In the genomic region with DNA sequence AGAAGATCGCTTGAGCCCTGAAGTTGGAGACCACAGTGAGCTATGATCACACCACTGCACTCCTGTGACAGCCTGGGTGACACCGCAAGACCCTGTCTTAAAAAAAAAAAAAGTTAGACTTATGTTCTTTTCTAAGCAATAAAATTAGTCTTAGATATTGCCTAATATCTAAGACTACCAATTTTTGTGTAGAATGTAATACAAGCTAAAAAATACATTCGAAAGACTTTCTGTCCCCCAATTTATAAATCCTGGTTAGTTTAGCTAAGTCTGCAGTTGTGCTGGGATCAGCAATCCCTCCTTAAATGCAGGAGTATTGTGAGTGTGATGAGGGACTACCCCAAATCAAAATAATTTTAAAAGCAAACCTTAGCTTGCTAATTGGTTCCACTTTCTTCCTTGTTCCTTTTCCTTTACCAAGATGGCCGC, we compare ENCODE assay signal across 8 cellular contexts. TPM values are rescaled to one million over a fixed set of nuclear protein-coding genes. Genes with fewer than 3 reads are reported as not detected.
DNase-seq lines count a peak whose midpoint lies in the region; ATAC-seq and TF ChIP-seq lines count a peak whose summit lies in the region.

No MANE protein-coding gene starts in this region.

- peak overlapping the region; percentile 97 for H3K4me3 Mint-ChIP-seq in activated CD4-positive, alpha-beta T cell treated with anti-CD3 and anti-CD28 coated beads for 36 hours
- H3K4me3 Mint-ChIP-seq in activated naive CD8-positive, alpha-beta T cell treated with anti-CD3 and anti-CD28 coated beads, Interleukin-2, amount 50 U/mL, for 24 hours: peak overlapping the region; percentile 91

- intact Hi-C loops in activated CD4-positive, alpha-beta T cell treated with anti-CD3 and anti-CD28 coated beads for 36 hours (cut with DNase I, micrococcal nuclease): loop anchor here (1.0 to 10.0 kb wide), 15 partner anchors 48 to 626 kb away; partner anchors contain the start of genes BOLA3 (in 2 of the 2), DGUOK (in 2 of the 2), MOB1A (in 2 of the 2) and TPRKB (in 2 of the 2)

- peaks cover 28% of the 10 kb centered on the region for H3K36me3 Mint-ChIP-seq in activated CD4-positive, alpha-beta T cell treated with anti-CD3 and anti-CD28 coated beads for 36 hours (ENCODE audit: low read depth)
- H3K36me3 Mint-ChIP-seq in activated naive CD8-positive, alpha-beta T cell treated with anti-CD3 and anti-CD28 coated beads, Interleukin-2, amount 50 U/mL, for 24 hours (ENCODE audit: low read depth): peaks cover 20% of the 10 kb centered on the region

- H3K36me3 ChIP-seq in kidney epithelial cell (ENCODE audit: control insufficient read depth, insufficient read depth, low read length): no peaks in the 10 kb centered on the region

- peak overlapping the region; percentile 77 for H3K27ac ChIP-seq in temporal lobe (ENCODE audit: low read depth, low read length)

- POLR2A ChIA-PET in activated CD4-positive, alpha-beta T cell treated with anti-CD3 and anti-CD28 coated beads for 36 hours (lab: Charles Lee): interaction anchor here (0.6 to 1.0 kb wide), 9 partner anchors 49 to 378 kb away, joined by 3 to 5 read pairs (median 3); partner anchors contain the start of gene MOB1A

- peak overlapping the region; percentile 98 for H3K27ac Mint-ChIP-seq in activated CD4-positive, alpha-beta T cell treated with anti-CD3 and anti-CD28 coated beads for 36 hours
- H3K27ac Mint-ChIP-seq in activated naive CD8-positive, alpha-beta T cell treated with anti-CD3 and anti-CD28 coated beads, Interleukin-2, amount 50 U/mL, for 24 hours: peak overlapping the region; percentile 97

- H3K27me3 Mint-ChIP-seq in activated CD4-positive, alpha-beta T cell treated with anti-CD3 and anti-CD28 coated beads for 36 hours: no peaks in the 10 kb centered on the region
- H3K27me3 Mint-ChIP-seq in activated naive CD8-positive, alpha-beta T cell treated with anti-CD3 and anti-CD28 coated beads, Interleukin-2, amount 50 U/mL, for 24 hours: no peaks in the 10 kb centered on the region

- H3K27me3 ChIP-seq in kidney epithelial cell (ENCODE audit: control insufficient read depth, insufficient read depth, low read length): no peaks in the 10 kb centered on the region

- ATAC-seq in activated CD4-positive, alpha-beta T cell treated with anti-CD3 and anti-CD28 coated beads for 36 hours: no peak
- no peak for ATAC-seq in activated naive CD8-positive, alpha-beta T cell treated with anti-CD3 and anti-CD28 coated beads, Interleukin-2, amount 50 U/mL, for 24 hours
- ATAC-seq in HG02588 (IDR thresholded peaks at IDR 0.05; ENCODE audit: unreplicated experiment) (no peak), HG02571 (IDR thresholded peaks at IDR 0.05; ENCODE audit: unreplicated experiment) (no peak)

- no peak for DNase-seq in activated CD4-positive, alpha-beta T cell treated with anti-CD3 and anti-CD28 coated beads for 36 hours
- DNase-seq in activated CD4-positive, alpha-beta T cell treated with anti-CD3 and anti-CD28 coated beads, Interleukin-2, amount 50 U/mL, for 1 hour: no peak
- DNase-seq in activated naive CD8-positive, alpha-beta T cell treated with anti-CD3 and anti-CD28 coated beads, Interleukin-2, amount 50 U/mL, for 24 hours: no peak
- no peak for DNase-seq in kidney epithelial cell (ENCODE audit: low read depth)
- no peak for DNase-seq in nucleus accumbens (lab: John Stamatoyannopoulos, UW)

- CTCF ChIA-PET in activated CD4-positive, alpha-beta T cell treated with anti-CD3 and anti-CD28 coated beads for 36 hours (lab: Charles Lee): interaction anchor here (0.6 to 9.5 kb wide), 19 partner anchors 9 to 563 kb away, joined by 3 to 155 read pairs (median 4); partner anchors contain the start of genes BOLA3 and MOB1A

- no peak for TF ChIP-seq CTCF in kidney epithelial cell (IDR thresholded peaks at IDR 0.05; ENCODE audit: insufficient read depth, low read length, poor library complexity, severe bottlenecking)

- peak overlapping the region; percentile 26 for H3K4me3 ChIP-seq in kidney epithelial cell (ENCODE audit: low read depth, low read length)

- H3K9me3 Mint-ChIP-seq in activated CD4-positive, alpha-beta T cell treated with anti-CD3 and anti-CD28 coated beads for 36 hours (ENCODE audit: low read depth): no peaks in the 10 kb centered on the region
- H3K9me3 Mint-ChIP-seq in activated naive CD8-positive, alpha-beta T cell treated with anti-CD3 and anti-CD28 coated beads, Interleukin-2, amount 50 U/mL, for 24 hours: peaks cover 4% of the 10 kb centered on the region

- peaks cover 52% of the 10 kb centered on the region for H3K4me1 Mint-ChIP-seq in activated CD4-positive, alpha-beta T cell treated with anti-CD3 and anti-CD28 coated beads for 36 hours
- H3K4me1 Mint-ChIP-seq in activated naive CD8-positive, alpha-beta T cell treated with anti-CD3 and anti-CD28 coated beads, Interleukin-2, amount 50 U/mL, for 24 hours: peaks cover 48% of the 10 kb centered on the region

RNA-seq across cellular contexts. Expression of gene STAMBP, which starts 0.4 kb away (rescaled TPM):
- 100 to 1,000 TPM; 104 to 111 TPM for total RNA-seq in activated CD4-positive, alpha-beta T cell treated with anti-CD3 and anti-CD28 coated beads for 36 hours
- total RNA-seq in kidney epithelial cell (34.0 and 42.5 TPM in 2 replicates), temporal lobe (16.7 TPM)

RNA-seq across cellular contexts. Expression of gene C2orf78, which starts 44.4 kb away (rescaled TPM):
- total RNA-seq in activated CD4-positive, alpha-beta T cell treated with anti-CD3 and anti-CD28 coated beads for 36 hours: not detected
- total RNA-seq in kidney epithelial cell (not detected in 2 replicates), temporal lobe (not detected)

RNA-seq across cellular contexts. Expression of gene DUSP11, which starts 48.5 kb away (rescaled TPM):
- 10 to 100 TPM; 27.6 to 33.5 TPM for total RNA-seq in activated CD4-positive, alpha-beta T cell treated with anti-CD3 and anti-CD28 coated beads for 36 hours
- 29.8 and 30.2 TPM in 2 replicates for total RNA-seq in kidney epithelial cell
- total RNA-seq in temporal lobe: 21.9 TPM
